25 cellular contexts compared by ENCODE assay signal in the genomic region with DNA sequence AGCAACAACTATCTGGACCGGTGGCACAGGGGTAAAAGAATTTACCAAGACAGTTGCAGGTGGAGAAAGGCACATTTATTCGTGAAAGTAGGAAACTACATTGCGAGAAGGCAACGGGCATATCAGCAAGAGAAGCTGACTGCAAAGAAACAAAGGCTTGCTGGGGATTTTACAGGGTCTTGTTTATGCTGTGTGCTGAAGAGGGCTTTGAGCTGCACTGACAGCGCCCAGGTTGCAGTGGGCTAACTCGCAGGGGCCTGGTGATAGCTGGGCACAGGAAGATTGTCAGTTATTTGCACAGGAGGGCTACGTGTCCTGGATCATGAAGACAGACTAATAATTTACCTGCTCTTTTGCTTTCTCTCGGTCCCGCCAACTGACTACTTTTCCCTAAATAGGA. TPM values are rescaled to one million over a fixed set of nuclear protein-coding genes. Genes with fewer than 3 reads are reported as not detected.
A peak's percentile ranks its signal among the peaks of the same experiment; 100 is the strongest.
DNase-seq lines count a peak whose midpoint lies in the region; ATAC-seq and TF ChIP-seq lines count a peak whose summit lies in the region.
"Had no signal": no experiment of that assay in that cellular context is flagged by ENCODE, and none has a peak within 500 bp of the region (broad histone marks: within the 10 kb centered on the region; RNA-seq: fewer than 3 reads in every experiment).

No MANE protein-coding gene starts in this region.

- H3K79me2 ChIP-seq in Loucy (ENCODE audit: insufficient read depth, low read length) = no peaks in the 10 kb centered on the region

- peaks cover 8% of the 10 kb centered on the region for H3K4me1 ChIP-seq in Loucy (ENCODE audit: insufficient read depth, low read length, poor library complexity, severe bottlenecking)
- no peaks in the 10 kb centered on the region for H3K4me1 ChIP-seq in esophagus (ENCODE audit: control insufficient read depth in 2 of 2, insufficient read depth in 2 of 2, low read length in 1 of 2)
- H3K4me1 ChIP-seq in neuronal stem cell (ENCODE audit: control insufficient read depth in 2 of 2, insufficient read depth in 1 of 2, low read depth in 1 of 2, low read length in 2 of 2) = peaks cover 10 to 12% of the 10 kb centered on the region in 2 donors
- H3K4me1 ChIP-seq: ascending aorta, gastrocnemius medialis, transverse colon had no signal

- no peak overlapping the region for H2BK12ac ChIP-seq in neuronal stem cell (ENCODE audit: low read length)

- H3K36me3 ChIP-seq in Loucy (ENCODE audit: insufficient read depth, low read length) (no peaks in the 10 kb centered on the region), esophagus (ENCODE audit: control insufficient read depth in 2 of 2, insufficient read depth in 2 of 2, low read length in 1 of 2) (peaks cover 0 to 2% of the 10 kb centered on the region in 2 donors), neuronal stem cell (replicated peaks in 1 of 2; ENCODE audit: control insufficient read depth in 2 of 2, insufficient read depth in 2 of 2, low read length in 2 of 2) (no peaks in the 10 kb centered on the region)
- H3K36me3 ChIP-seq: ascending aorta, gastrocnemius medialis, left lung, transverse colon had no signal

- TF ChIP-seq CTCF in Calu3 (IDR thresholded peaks at IDR 0.05; ENCODE audit: unreplicated experiment) = no peak
- TF ChIP-seq CTCF in Loucy (conservative IDR thresholded peaks at IDR 0.05; ENCODE audit: low read length) = no peak

- H3K9me3 ChIP-seq in Loucy (ENCODE audit: insufficient read depth, low read depth, low read length) = no peaks in the 10 kb centered on the region
- no peaks in the 10 kb centered on the region for H3K9me3 ChIP-seq in esophagus (ENCODE audit: control insufficient read depth in 2 of 2, insufficient read depth in 1 of 2, low read depth in 1 of 2, low read length in 1 of 2)
- no peaks in the 10 kb centered on the region for H3K9me3 ChIP-seq in neuronal stem cell (replicated peaks in 1 of 2; ENCODE audit: control insufficient read depth in 2 of 2, insufficient read depth in 1 of 2, low read depth in 1 of 2, low read length in 2 of 2)
- H3K9me3 ChIP-seq: ascending aorta, gastrocnemius medialis, left lung, transverse colon had no signal

- H3K27ac ChIP-seq in esophagus (ENCODE audit: low read depth in 2 of 2, low read length in 1 of 2) (peak overlapping the region; percentile 25 to 64), neuronal stem cell (replicated peaks; ENCODE audit: low read length) (no peak overlapping the region)
- H3K27ac ChIP-seq: ascending aorta, gastrocnemius medialis, left lung, SK-N-MC, transverse colon had no signal

- WGBS in esophagus, 2 donors = 79 to 86% methylated on average over 9 of the region's 9 CpGs
- no CpG with 5 or more reads among the region's 9 CpGs for WGBS in neuronal stem cell (ENCODE audit: extremely low coverage in 2 of 2, insufficient read length in 2 of 2, insufficient replicate concordance in 1 of 2), 2 donors

- H3K4me1 Mint-ChIP-seq in Calu3 (ENCODE audit: low read depth, unreplicated experiment) = peaks cover 13% of the 10 kb centered on the region
- H3K4me1 Mint-ChIP-seq: activated naive CD8-positive, alpha-beta T cell treated with anti-CD3 and anti-CD28 coated beads, Interleukin-2, amount 10 ng/mL, durations not matched to agents 7 days and 5 days; immature natural killer cell; T-helper 17 cell had no signal

- H3K27ac Mint-ChIP-seq in Calu3 (ENCODE audit: unreplicated experiment) = peak overlapping the region; percentile 28
- H3K27ac Mint-ChIP-seq: activated naive CD8-positive, alpha-beta T cell treated with anti-CD3 and anti-CD28 coated beads, Interleukin-2, amount 10 ng/mL, durations not matched to agents 7 days and 5 days; immature natural killer cell; T-helper 17 cell had no signal

- H2BK5ac ChIP-seq in neuronal stem cell (ENCODE audit: low read length) = no peak overlapping the region

- peak overlapping the region; percentile 74 for H2AFZ ChIP-seq in Loucy (ENCODE audit: low read length)
- H2AFZ ChIP-seq in neuronal stem cell (ENCODE audit: low read length) = peak overlapping the region; percentile 54

- peak overlapping the region; percentile 3 for H3K9ac ChIP-seq in Loucy (ENCODE audit: low read depth, low read length, poor library complexity, severe bottlenecking)
- no peak overlapping the region for H3K9ac ChIP-seq in neuronal stem cell (ENCODE audit: low read depth, low read length, poor library complexity)

- H3K18ac ChIP-seq in neuronal stem cell (ENCODE audit: low read length) = no peak overlapping the region

- no peak overlapping the region for H2AK5ac ChIP-seq in neuronal stem cell (ENCODE audit: low read depth, low read length)

- no peaks in the 10 kb centered on the region for H3K9me3 Mint-ChIP-seq in Calu3 (ENCODE audit: low read depth, unreplicated experiment)
- H3K9me3 Mint-ChIP-seq: activated naive CD8-positive, alpha-beta T cell treated with anti-CD3 and anti-CD28 coated beads, Interleukin-2, amount 10 ng/mL, durations not matched to agents 7 days and 5 days; immature natural killer cell had no signal

- H3K4me3 ChIP-seq in Loucy (ENCODE audit: low read length, poor library complexity, severe bottlenecking) (peak overlapping the region; percentile 36), esophagus (ENCODE audit: low read depth in 1 of 2, low read length in 2 of 2) (no peak overlapping the region), neuronal stem cell (ENCODE audit: low read length in 2 of 2) (no peak overlapping the region)
- H3K4me3 ChIP-seq: ascending aorta, gastrocnemius medialis, left lung, SK-N-MC, transverse colon had no signal

- no peaks in the 10 kb centered on the region for H4K20me1 ChIP-seq in Loucy (ENCODE audit: insufficient read depth, low read length, poor library complexity, severe bottlenecking)

- no peak for DNase-seq in Calu3
- DNase-seq in neuronal stem cell (ENCODE audit: low spot score) = no peak
- DNase-seq in NCI-H146 (lab: John Stamatoyannopoulos, UW) = no peak
- no peak for DNase-seq in stimulated activated CD4-positive, alpha-beta T cell treated with anti-CD3 and anti-CD28 coated beads, Interleukin-2, amount 100 ng/mL, for 24 hours
- DNase-seq in NCI-H1048 (lab: John Stamatoyannopoulos, UW) = no peak
- DNase-seq: activated CD8-positive, alpha-beta memory T cell treated with anti-CD3 and anti-CD28 coated beads for 24 hours; activated effector memory CD4-positive, alpha-beta T cell treated with Interleukin-2 at 50 U/mL for 16 hours; activated naive CD8-positive, alpha-beta T cell treated with anti-CD3 and anti-CD28 coated beads, Interleukin-2, amount 10 ng/mL, durations not matched to agents 7 days and 5 days; central memory CD4-positive, alpha-beta T cell; DMS79; gastrocnemius medialis; HCEC 1CT; hippocampal formation; immature natural killer cell; left lung; NCI-H1930; NCI-H82; small intestine; T-helper 17 cell; transverse colon had no signal

- H3F3A ChIP-seq in Loucy (ENCODE audit: low read depth) = no peaks in the 10 kb centered on the region

- no peaks in the 10 kb centered on the region for H3K9me2 ChIP-seq in Loucy (replicated peaks; ENCODE audit: low read depth, low read length)

- intact Hi-C loops in Calu3 (cut with micrococcal nuclease; ENCODE audit: unreplicated experiment) = no loop called here

- H2BK120ac ChIP-seq in neuronal stem cell (ENCODE audit: low read depth, low read length) = no peak overlapping the region

- ATAC-seq in GM19397 (IDR thresholded peaks at IDR 0.05; ENCODE audit: unreplicated experiment) = no peak
- ATAC-seq: gastrocnemius medialis, T-helper 17 cell had no signal

- CTCF ChIA-PET in Calu3 (lab: Charles Lee) = interaction anchor here (0.9 to 1.3 kb wide), 3 partner anchors 11 to 58 kb away, joined by 3 to 4 read pairs (median 4); no protein-coding TSS in a partner anchor

- BruUV-seq in Calu3 (replicated peaks; lab: Mats Ljungman, UMichigan) = no TSS peak

- no peak overlapping the region for H4K8ac ChIP-seq in neuronal stem cell (ENCODE audit: low read depth, low read length)

- H3K36me3 Mint-ChIP-seq in Calu3 (ENCODE audit: insufficient read depth, unreplicated experiment) = no peaks in the 10 kb centered on the region
- H3K36me3 Mint-ChIP-seq: activated naive CD8-positive, alpha-beta T cell treated with anti-CD3 and anti-CD28 coated beads, Interleukin-2, amount 10 ng/mL, durations not matched to agents 7 days and 5 days had no signal

- no peak overlapping the region for H2BK15ac ChIP-seq in neuronal stem cell (ENCODE audit: low read length)

- H3K4me3 Mint-ChIP-seq in Calu3 (ENCODE audit: low read depth, unreplicated experiment) = peak overlapping the region; percentile 59
- H3K4me3 Mint-ChIP-seq: activated naive CD8-positive, alpha-beta T cell treated with anti-CD3 and anti-CD28 coated beads, Interleukin-2, amount 10 ng/mL, durations not matched to agents 7 days and 5 days; immature natural killer cell; T-helper 17 cell had no signal

- H3K23ac ChIP-seq in neuronal stem cell (ENCODE audit: low read depth, low read length, poor library complexity) = no peak overlapping the region

- H3K4me2 ChIP-seq in Loucy (ENCODE audit: low read depth, low read length, poor library complexity, severe bottlenecking) = peak overlapping the region; percentile 54
- H3K4me2 ChIP-seq in neuronal stem cell (ENCODE audit: insufficient read depth, low read length, poor library complexity, severe bottlenecking) = no peak overlapping the region

- no peaks in the 10 kb centered on the region for H3K79me1 ChIP-seq in neuronal stem cell (ENCODE audit: low read depth, low read length)

- H3K27me3 ChIP-seq in Loucy (ENCODE audit: insufficient read depth, low read length, poor library complexity, severe bottlenecking) (no peaks in the 10 kb centered on the region), esophagus (ENCODE audit: control insufficient read depth in 1 of 2, insufficient read depth in 2 of 2, low read length in 2 of 2) (no peaks in the 10 kb centered on the region), neuronal stem cell (ENCODE audit: control insufficient read depth in 3 of 3, insufficient read depth in 3 of 3, low read depth in 1 of 3, low read length in 3 of 3) (no peaks in the 10 kb centered on the region)
- H3K27me3 ChIP-seq: ascending aorta, gastrocnemius medialis, left lung, transverse colon had no signal

- no peak overlapping the region for H3K4ac ChIP-seq in neuronal stem cell (ENCODE audit: low read length)

- no peak overlapping the region for H3K14ac ChIP-seq in neuronal stem cell (ENCODE audit: low read length)

- no peaks in the 10 kb centered on the region for H3K27me3 Mint-ChIP-seq in Calu3 (ENCODE audit: unreplicated experiment)

- no peak overlapping the region for H4K91ac ChIP-seq in neuronal stem cell (ENCODE audit: low read depth, low read length, poor library complexity)

RNA-seq across cellular contexts. Expression of a gene that starts 10.7 kb away (rescaled TPM):
- total RNA-seq in Calu3 (2022) = 8.0 and 10.6 TPM in 2 replicates
- polyA plus RNA-seq in esophagus = 1 to 10 TPM; 2.1 to 3.6 TPM
- polyA plus RNA-seq in neuronal stem cell (2013, experiment 1 of 2) = 0.39 TPM
- 0.46 TPM for polyA plus RNA-seq in neuronal stem cell (2013, experiment 2 of 2)

RNA-seq across cellular contexts. Expression of a gene that starts 24.8 kb away (rescaled TPM):
- 36.3 and 45.5 TPM in 2 replicates for total RNA-seq in Calu3 (2022)
- 1 to 10 TPM; 3.2 to 6.7 TPM for polyA plus RNA-seq in esophagus
- 11.1 TPM for polyA plus RNA-seq in neuronal stem cell (2013, experiment 1 of 2)
- 9.5 TPM for polyA plus RNA-seq in neuronal stem cell (2013, experiment 2 of 2)
- polyA plus RNA-seq: immature natural killer cell had no signal
